In genomic region chr4:19807505-19807904, GRCh38 we compare ENCODE assay signal across 18 cellular contexts.
A peak's percentile ranks its signal among the peaks of the same experiment; 100 is the strongest.
DNase-seq lines count a peak whose midpoint lies in the region; ATAC-seq, FAIRE-seq and TF ChIP-seq lines count a peak whose summit lies in the region.
"Had no signal": no experiment of that assay in that cellular context is flagged by ENCODE, and none has a peak within 500 bp of the region (broad histone marks: within the 10 kb centered on the region; RNA-seq: fewer than 3 reads in every experiment).

No MANE protein-coding gene starts in this region.

- TF ChIP-seq CTCF in AG09309 (IDR thresholded peaks at IDR 0.05; ENCODE audit: control insufficient read depth, insufficient read depth, low read depth, low read length, missing control alignments) (no peak), endothelial cell of umbilical vein (IDR thresholded peaks at IDR 0.05; ENCODE audit: extremely low read depth in 1 of 2, insufficient read depth in 1 of 2, low read depth in 1 of 2, low read length in 2 of 2) (no peak), lung (IDR thresholded peaks at IDR 0.05; ENCODE audit: control extremely low read depth, extremely low read depth) (no peak), endodermal cell (conservative IDR thresholded peaks at IDR 0.05) (no peak), progenitor cell of endocrine pancreas (IDR thresholded peaks at IDR 0.05; ENCODE audit: unreplicated experiment) (no peak)

- H3K36me3 Mint-ChIP-seq in endodermal cell (ENCODE audit: low read depth) = no peaks in the 10 kb centered on the region
- no peaks in the 10 kb centered on the region for H3K36me3 Mint-ChIP-seq in progenitor cell of endocrine pancreas (ENCODE audit: insufficient read depth)

- H3K4me3 ChIP-seq in AG09309 (ENCODE audit: control insufficient read depth, low read depth, low read length) = no peak overlapping the region
- H3K4me3 ChIP-seq in endothelial cell of umbilical vein (replicated peaks in 1 of 3; ENCODE audit: insufficient read depth in 1 of 3, low read depth in 1 of 3, low read length in 3 of 3) = no peak overlapping the region
- H3K4me3 ChIP-seq in lung = no peak overlapping the region
- no peak overlapping the region for H3K4me3 ChIP-seq in SJCRH30
- no peak overlapping the region for H3K4me3 ChIP-seq in endodermal cell (ENCODE audit: low read length)
- H3K4me3 ChIP-seq: BLaER1 treated with 17β-estradiol and CSF1 and Interleukin-3, amounts not matched to agents 10 nM and 100 nM; K562; ovary; uterus had no signal

- dilution Hi-C loops in endothelial cell of umbilical vein (cut with MboI; ENCODE audit: extremely low pct_ligation_motif_present, low sequenced_read_pairs) = no loop called here

- WGBS in lung, 2 donors = 27 to 32% methylated on average over 2 of the region's 2 CpGs
- WGBS in endodermal cell (ENCODE audit: insufficient coverage in 1 of 2, insufficient read length in 1 of 2), 2 experiments = 73 to 91% methylated on average over 2 of the region's 2 CpGs

- CTCF ChIA-PET in endothelial cell of umbilical vein (lab: Charles Lee) = interaction anchor here (0.6 to 1.0 kb wide), 2 partner anchors 10 to 582 kb away, joined by 3 read pairs; no protein-coding TSS in a partner anchor

- H3K4me1 Mint-ChIP-seq in endodermal cell (peaks cover 4% of the 10 kb centered on the region), progenitor cell of endocrine pancreas (ENCODE audit: low read depth) (peaks cover 8% of the 10 kb centered on the region)

- POLR2A ChIA-PET in endothelial cell of umbilical vein (lab: Charles Lee) = no interaction called here

- no peaks in the 10 kb centered on the region for H3K9me3 Mint-ChIP-seq in endodermal cell
- H3K9me3 Mint-ChIP-seq in progenitor cell of endocrine pancreas (ENCODE audit: low read depth) = no peaks in the 10 kb centered on the region

- no peaks in the 10 kb centered on the region for H3K9me1 ChIP-seq in endothelial cell of umbilical vein (replicated peaks; ENCODE audit: control insufficient read depth, extremely low read depth, insufficient read depth, low read length)

- H3K4me3 Mint-ChIP-seq in endodermal cell = no peak overlapping the region
- no peak overlapping the region for H3K4me3 Mint-ChIP-seq in progenitor cell of endocrine pancreas (ENCODE audit: low read depth)

- peak; percentile 38 for ATAC-seq in lung (ENCODE audit: insufficient read depth, low FRiP score)
- ATAC-seq: K562 had no signal

- no peak overlapping the region for H3K4me2 ChIP-seq in endothelial cell of umbilical vein (ENCODE audit: insufficient read depth, low read length)

- no peaks in the 10 kb centered on the region for H4K20me1 ChIP-seq in endothelial cell of umbilical vein (replicated peaks; ENCODE audit: control insufficient read depth, extremely low read depth, insufficient read depth, low read length)
- H4K20me1 ChIP-seq: BLaER1 treated with 17β-estradiol and CSF1 and Interleukin-3, amounts not matched to agents 10 nM and 100 nM had no signal

- no peak overlapping the region for H3K27ac ChIP-seq in endothelial cell of umbilical vein (ENCODE audit: insufficient read depth, low read depth, low read length)
- no peak overlapping the region for H3K27ac ChIP-seq in lung (ENCODE audit: low read depth in 1 of 2, low read length in 1 of 2)
- H3K27ac ChIP-seq in SJCRH30 = no peak overlapping the region
- H3K27ac ChIP-seq in endodermal cell (ENCODE audit: low read depth, low read length) = no peak overlapping the region
- H3K27ac ChIP-seq: ovary, uterus had no signal

- intact Hi-C loops in endothelial cell of umbilical vein (cut with micrococcal nuclease) = no loop called here

- H3K27me3 ChIP-seq in endothelial cell of umbilical vein (ENCODE audit: control insufficient read depth in 2 of 2, insufficient read depth in 2 of 2, low read length in 2 of 2) (no peaks in the 10 kb centered on the region), lung (ENCODE audit: control insufficient read depth, insufficient read depth) (no peaks in the 10 kb centered on the region), SJCRH30 (no peaks in the 10 kb centered on the region), endodermal cell (ENCODE audit: control insufficient read depth, insufficient read depth, low read length, poor library complexity, severe bottlenecking) (no peaks in the 10 kb centered on the region)
- H3K27me3 ChIP-seq: BLaER1 treated with 17β-estradiol and CSF1 and Interleukin-3, amounts not matched to agents 10 nM and 100 nM; ovary; uterus had no signal

- H3K9ac ChIP-seq in endothelial cell of umbilical vein (replicated peaks; ENCODE audit: extremely low read depth, insufficient read depth, low read length) (no peak overlapping the region), endodermal cell (ENCODE audit: extremely low read depth, low read length, poor library complexity, severe bottlenecking) (no peak overlapping the region)
- H3K9ac ChIP-seq: BLaER1 treated with 17β-estradiol and CSF1 and Interleukin-3, amounts not matched to agents 10 nM and 100 nM had no signal

- no peaks in the 10 kb centered on the region for H3K36me3 ChIP-seq in endothelial cell of umbilical vein (ENCODE audit: control insufficient read depth in 2 of 2, extremely low read depth in 1 of 2, insufficient read depth in 2 of 2, low read length in 2 of 2)
- H3K36me3 ChIP-seq in lung (ENCODE audit: control insufficient read depth in 2 of 2, insufficient read depth in 2 of 2, low read length in 2 of 2) = no peaks in the 10 kb centered on the region
- H3K36me3 ChIP-seq in SJCRH30 = no peaks in the 10 kb centered on the region
- no peaks in the 10 kb centered on the region for H3K36me3 ChIP-seq in endodermal cell (ENCODE audit: control insufficient read depth, insufficient read depth, low read length)
- H3K36me3 ChIP-seq: BLaER1 treated with 17β-estradiol and CSF1 and Interleukin-3, amounts not matched to agents 10 nM and 100 nM; ovary; uterus had no signal

- peak; percentile 50 for DNase-seq in AG09309 (ENCODE audit: low read depth)
- DNase-seq in HTR-8/SVneo (ENCODE audit: insufficient read length, low spot score) = no peak
- peak; percentile 57 for DNase-seq in endothelial cell of umbilical vein (ENCODE audit: low read depth, low spot score)
- DNase-seq in lung (ENCODE audit: low spot score) = no peak
- DNase-seq in SJCRH30 = no peak
- DNase-seq in endodermal cell = no peak
- no peak for DNase-seq in progenitor cell of endocrine pancreas (ENCODE audit: low spot score, unreplicated experiment)
- no peak for DNase-seq in NCI-H2029 treated with DMSO at 0.1 percent for 48 hours (lab: John Stamatoyannopoulos, UW)
- DNase-seq: activated CD4-positive, alpha-beta T cell treated with anti-CD3 and anti-CD28 coated beads, Interleukin-2, amount 50 U/mL, for 48 hours; activated effector memory CD4-positive, alpha-beta T cell treated with Interleukin-2 at 50 U/mL for 16 hours; cerebellar nuclear complex; glutamatergic neuron; NCI-H187; ovary; uterus had no signal

- H3K4me1 ChIP-seq in endothelial cell of umbilical vein (ENCODE audit: control insufficient read depth, extremely low read depth, insufficient read depth, low read length) = peaks cover 2% of the 10 kb centered on the region
- no peaks in the 10 kb centered on the region for H3K4me1 ChIP-seq in lung (ENCODE audit: control insufficient read depth in 2 of 2, insufficient read depth in 2 of 2, low read length in 2 of 2)
- peaks cover 18% of the 10 kb centered on the region for H3K4me1 ChIP-seq in SJCRH30
- peaks cover 7% of the 10 kb centered on the region for H3K4me1 ChIP-seq in endodermal cell (ENCODE audit: control insufficient read depth, insufficient read depth, low read length)
- H3K4me1 ChIP-seq: uterus had no signal

- H3K27ac Mint-ChIP-seq in endodermal cell (no peak overlapping the region), progenitor cell of endocrine pancreas (no peak overlapping the region)

- BruUV-seq in endothelial cell of umbilical vein (replicated peaks; lab: Mats Ljungman, UMichigan) = no TSS peak

- H3K27me3 Mint-ChIP-seq in endodermal cell (ENCODE audit: insufficient read depth) = peaks cover 7% of the 10 kb centered on the region
- H3K27me3 Mint-ChIP-seq in progenitor cell of endocrine pancreas = no peaks in the 10 kb centered on the region

- no peaks in the 10 kb centered on the region for H3K79me2 ChIP-seq in endothelial cell of umbilical vein (ENCODE audit: control insufficient read depth, insufficient read depth, low read length)

- no peaks in the 10 kb centered on the region for H3K9me3 ChIP-seq in endothelial cell of umbilical vein (replicated peaks; ENCODE audit: control insufficient read depth, insufficient read depth, low read length)
- H3K9me3 ChIP-seq in lung (ENCODE audit: control insufficient read depth in 2 of 2, insufficient read depth in 1 of 2, low read length in 1 of 2) = no peaks in the 10 kb centered on the region
- H3K9me3 ChIP-seq in SJCRH30 (replicated peaks) = no peaks in the 10 kb centered on the region
- no peaks in the 10 kb centered on the region for H3K9me3 ChIP-seq in endodermal cell (ENCODE audit: control insufficient read depth, low read length)
- H3K9me3 ChIP-seq: BLaER1 treated with 17β-estradiol and CSF1 and Interleukin-3, amounts not matched to agents 10 nM and 100 nM; ovary; uterus had no signal

- H2AFZ ChIP-seq in endothelial cell of umbilical vein (ENCODE audit: low read depth, low read length) = no peak overlapping the region

- FAIRE-seq in HTR-8/SVneo (lab: Jason Lieb, UNC) (peak; percentile 13), endothelial cell of umbilical vein (lab: Jason Lieb, UNC) (no peak)
- FAIRE-seq: G401.6, K562 had no signal

- TF ChIP-seq POLR2A in endothelial cell of umbilical vein (IDR thresholded peaks at IDR 0.05; ENCODE audit: low read depth, low read length) = no peak

TF ChIP-seq in endothelial cell of umbilical vein, 7 proteins besides CTCF, POLR2A, EP300 and RAD21:
- TF ChIP-seq GATA2 (IDR thresholded peaks at IDR 0.05; ENCODE audit: insufficient read depth, insufficient read length, low read depth, low read length) (no peak), EZH2 (IDR thresholded peaks at IDR 0.05; ENCODE audit: borderline replicate concordance, low read depth, low read length, severe bottlenecking) (no peak), JUN (IDR thresholded peaks at IDR 0.05; ENCODE audit: borderline replicate concordance, insufficient read depth, insufficient read length, low read depth) (no peak), FOS (IDR thresholded peaks at IDR 0.05; ENCODE audit: borderline replicate concordance, insufficient read depth, low read length) (no peak), POLR2AphosphoS5 (IDR thresholded peaks at IDR 0.05; ENCODE audit: insufficient read depth, low read depth, low read length) (no peak), MAX (IDR thresholded peaks at IDR 0.05; ENCODE audit: insufficient read depth, insufficient read length) (no peak), MYC (IDR thresholded peaks at IDR 0.05; ENCODE audit: low read depth, low read length) (no peak)

Comparison
In these comparisons a context has a peak if more than half of its experiments do, and no peak if none do; other contexts are left out.
1. DNase-seq: peak in AG09309 (single experiment) and endothelial cell of umbilical vein (single experiment); none in HTR-8/SVneo (single experiment), lung (single experiment), SJCRH30 (0 of 2), endodermal cell (single experiment), progenitor cell of endocrine pancreas (single experiment) and NCI-H2029 treated with DMSO at 0.1 percent for 48 hours (single experiment).